24 cellular contexts compared by ENCODE assay signal in the genomic region with DNA sequence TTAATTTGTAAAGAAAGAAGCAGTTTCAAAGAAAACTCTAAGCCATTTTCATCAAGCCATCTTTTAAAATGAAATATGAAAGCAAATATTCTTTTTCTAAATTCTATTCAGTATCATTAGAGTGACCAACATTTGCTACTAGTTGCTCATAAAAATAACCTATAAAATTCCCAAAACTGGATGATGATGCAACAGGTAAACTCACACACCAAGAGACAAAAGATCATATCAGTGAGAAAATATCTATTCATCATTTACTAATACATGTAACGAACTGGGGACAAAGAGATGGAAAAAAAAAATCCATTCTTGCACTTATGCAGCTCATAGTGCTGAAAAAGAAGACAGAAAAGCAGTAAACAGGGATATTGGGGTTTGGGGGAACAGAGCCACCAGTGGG. TPM values are rescaled to one million over a fixed set of nuclear protein-coding genes. Genes with fewer than 3 reads are reported as not detected.
"Had no signal": no experiment of that assay in that cellular context is flagged by ENCODE, and none has a peak within 500 bp of the region (broad histone marks: within the 10 kb centered on the region; RNA-seq: fewer than 3 reads in every experiment).

No MANE protein-coding gene starts in this region.

- H3K36me3 Mint-ChIP-seq: memory B cell; naive thymus-derived CD4-positive, alpha-beta T cell had no signal

- H3K9me3 ChIP-seq: esophagus muscularis mucosa had no signal

- H3K27ac Mint-ChIP-seq: memory B cell; naive thymus-derived CD4-positive, alpha-beta T cell had no signal

- FAIRE-seq: endothelial cell of umbilical vein, frontal cortex, islet of Langerhans, keratinocyte had no signal

- H3K4me3 Mint-ChIP-seq: memory B cell; naive thymus-derived CD4-positive, alpha-beta T cell had no signal

- ATAC-seq: foreskin keratinocyte; gastroesophageal sphincter; heart right ventricle; left cardiac atrium; left lung; left ventricle myocardium superior; lower lobe of right lung; naive thymus-derived CD4-positive, alpha-beta T cell had no signal

- H3K27ac ChIP-seq: coronary artery, dorsolateral prefrontal cortex, esophagus muscularis mucosa, foreskin keratinocyte, gastroesophageal sphincter, heart right ventricle, left lung, lower lobe of right lung had no signal

- H3K27me3 Mint-ChIP-seq: memory B cell; naive thymus-derived CD4-positive, alpha-beta T cell had no signal

- H3K36me3 ChIP-seq: esophagus muscularis mucosa, gastroesophageal sphincter, heart right ventricle, left lung, lower lobe of right lung had no signal

- H3K4me1 Mint-ChIP-seq: memory B cell; naive thymus-derived CD4-positive, alpha-beta T cell had no signal

- H3K4me3 ChIP-seq: coronary artery, dorsolateral prefrontal cortex, esophagus muscularis mucosa, gastroesophageal sphincter, heart right ventricle, left lung, lower lobe of right lung had no signal

- DNase-seq: dermis blood vessel endothelial cell; dorsolateral prefrontal cortex; effector CD4-positive, alpha-beta T cell; effector memory CD4-positive, alpha-beta T cell; foreskin keratinocyte; glutamatergic neuron; head of caudate nucleus; heart right ventricle; hippocampal formation; left cardiac atrium; left lung; left ventricle myocardium superior; lower lobe of right lung; mesendoderm; midbrain; naive thymus-derived CD4-positive, alpha-beta T cell had no signal

- H3K27me3 ChIP-seq: dorsolateral prefrontal cortex, esophagus muscularis mucosa, foreskin keratinocyte, gastroesophageal sphincter, heart right ventricle, left lung had no signal

- H3K4me1 ChIP-seq: heart right ventricle, left lung, lower lobe of right lung had no signal

RNA-seq across cellular contexts. Expression of gene PDGFC, which starts 48.1 kb away (rescaled TPM):
- polyA plus RNA-seq: naive thymus-derived CD4-positive, alpha-beta T cell had no signal
